14 cellular contexts compared by ENCODE assay signal in genomic region chr15:90550919-90551318, GRCh38. TPM values are rescaled to one million over a fixed set of nuclear protein-coding genes. Genes with fewer than 3 reads are reported as not detected.
DNase-seq lines count a peak whose midpoint lies in the region; ATAC-seq and TF ChIP-seq lines count a peak whose summit lies in the region.
"Had no signal": no experiment of that assay in that cellular context is flagged by ENCODE, and none has a peak within 500 bp of the region (broad histone marks: within the 10 kb centered on the region; RNA-seq: fewer than 3 reads in every experiment).

No MANE protein-coding gene starts in this region.

- H2AK5ac ChIP-seq in neuronal stem cell (ENCODE audit: low read depth, low read length): no peak overlapping the region

- H3K79me2 ChIP-seq in OCI-LY1 (ENCODE audit: insufficient read depth, low read length): no peaks in the 10 kb centered on the region

- H2BK5ac ChIP-seq in neuronal stem cell (ENCODE audit: low read length): no peak overlapping the region

- H2BK15ac ChIP-seq in neuronal stem cell (ENCODE audit: low read length): no peak overlapping the region

- H3F3A ChIP-seq in OCI-LY1 (ENCODE audit: insufficient read depth, low read length): no peaks in the 10 kb centered on the region

- H3K4me1 Mint-ChIP-seq in HFFc6 (ENCODE audit: low read depth) (peaks cover 47% of the 10 kb centered on the region), Caco-2 (ENCODE audit: low read depth, unreplicated experiment) (peaks cover 7% of the 10 kb centered on the region)

- H3K27me3 Mint-ChIP-seq in HFFc6 (ENCODE audit: insufficient read depth): no peaks in the 10 kb centered on the region
- H3K27me3 Mint-ChIP-seq in Caco-2 (ENCODE audit: insufficient read depth, unreplicated experiment): no peaks in the 10 kb centered on the region

- no peak overlapping the region for H3K18ac ChIP-seq in neuronal stem cell (ENCODE audit: low read length)

- H3K36me3 ChIP-seq in OCI-LY1 (ENCODE audit: insufficient read depth, low read length): no peaks in the 10 kb centered on the region; the same call in 1 of the 2 replicates
- H3K36me3 ChIP-seq in lung (ENCODE audit: control insufficient read depth in 2 of 2, insufficient read depth in 2 of 2, low read length in 2 of 2): peaks cover 2 to 6% of the 10 kb centered on the region in 2 donors
- H3K36me3 ChIP-seq in Caco-2 (ENCODE audit: control insufficient read depth, insufficient read depth, low read length): no peaks in the 10 kb centered on the region
- H3K36me3 ChIP-seq in neuronal stem cell (replicated peaks in 1 of 2; ENCODE audit: control insufficient read depth in 2 of 2, insufficient read depth in 2 of 2, low read length in 2 of 2): peaks cover 0 to 5% of the 10 kb centered on the region in 2 donors

- no peak overlapping the region for H2BK12ac ChIP-seq in neuronal stem cell (ENCODE audit: low read length)

- H3K4me2 ChIP-seq in OCI-LY1 (ENCODE audit: low read length) (peak overlapping the region; percentile 49), neuronal stem cell (ENCODE audit: insufficient read depth, low read length, poor library complexity, severe bottlenecking) (no peak overlapping the region)

- CTCF ChIA-PET in Caco-2 (lab: Charles Lee): no interaction called here

- no peaks in the 10 kb centered on the region for H3K27me3 ChIP-seq in OCI-LY1 (ENCODE audit: insufficient read depth, low read length)
- no peaks in the 10 kb centered on the region for H3K27me3 ChIP-seq in lung (ENCODE audit: control insufficient read depth, insufficient read depth)
- H3K27me3 ChIP-seq in Caco-2 (replicated peaks; ENCODE audit: control insufficient read depth, insufficient read depth, low read length): no peaks in the 10 kb centered on the region
- H3K27me3 ChIP-seq in neuronal stem cell (ENCODE audit: control insufficient read depth in 3 of 3, insufficient read depth in 3 of 3, low read depth in 1 of 3, low read length in 3 of 3): no peaks in the 10 kb centered on the region

- POLR2A ChIA-PET in Caco-2 (lab: Charles Lee): no interaction called here

- H3K36me3 Mint-ChIP-seq in HFFc6 (ENCODE audit: low read depth) (peaks cover 18% of the 10 kb centered on the region), Caco-2 (ENCODE audit: insufficient read depth, unreplicated experiment) (no peaks in the 10 kb centered on the region)

- H2AFZ ChIP-seq in OCI-LY1 (ENCODE audit: low read length): no peak overlapping the region
- no peak overlapping the region for H2AFZ ChIP-seq in neuronal stem cell (ENCODE audit: low read length)

- no peaks in the 10 kb centered on the region for H4K20me1 ChIP-seq in OCI-LY1 (ENCODE audit: insufficient read depth, low read length)

- TF ChIP-seq CTCF in GM12875 (IDR thresholded peaks at IDR 0.05; ENCODE audit: borderline replicate concordance, insufficient read depth, low read depth, low read length): no peak
- TF ChIP-seq CTCF in HFFc6 (IDR thresholded peaks at IDR 0.05): no peak
- no peak for TF ChIP-seq CTCF in OCI-LY1 (IDR thresholded peaks at IDR 0.05; ENCODE audit: low read length)
- no peak for TF ChIP-seq CTCF in lung (IDR thresholded peaks at IDR 0.05; ENCODE audit: control extremely low read depth, extremely low read depth)
- TF ChIP-seq CTCF in Caco-2 (IDR thresholded peaks at IDR 0.05; ENCODE audit: insufficient read depth in 1 of 2, low read depth in 1 of 2, low read length in 1 of 2, severe bottlenecking in 1 of 2, unreplicated experiment in 1 of 2): no peak

- no peak for DNase-seq in HFFc6
- DNase-seq in lung (ENCODE audit: low spot score): no peak
- no peak for DNase-seq in activated gamma-delta T cell (lab: John Stamatoyannopoulos, UW)
- no peak for DNase-seq in Caco-2
- DNase-seq in activated CD4-positive, CD25-positive, alpha-beta regulatory T cell treated with anti-CD3 and anti-CD28 coated beads, Interleukin-2, amount 50 U/mL, for 72 hours: no peak
- DNase-seq in neuronal stem cell (ENCODE audit: low spot score): no peak
- DNase-seq: activated CD4-positive, alpha-beta T cell treated with anti-CD3 and anti-CD28 coated beads for 48 hours; activated naive CD4-positive, alpha-beta T cell treated with anti-CD3 and anti-CD28 coated beads, Interleukin-2, amount 50 U/mL, for 16 hours; DND-41; NCI-H146 had no signal

- H3K9me3 Mint-ChIP-seq in HFFc6 (no peaks in the 10 kb centered on the region), Caco-2 (ENCODE audit: unreplicated experiment) (no peaks in the 10 kb centered on the region)
- H3K9me3 Mint-ChIP-seq: nephron had no signal

- H3K79me1 ChIP-seq in neuronal stem cell (ENCODE audit: low read depth, low read length): no peaks in the 10 kb centered on the region

- no peak overlapping the region for H4K91ac ChIP-seq in neuronal stem cell (ENCODE audit: low read depth, low read length, poor library complexity)

- H3K27ac ChIP-seq in OCI-LY1 (ENCODE audit: low read depth, low read length, poor library complexity, severe bottlenecking) (no peak overlapping the region), lung (ENCODE audit: low read depth in 1 of 2, low read length in 1 of 2) (peak overlapping the region; percentile 17 to 21), neuronal stem cell (replicated peaks; ENCODE audit: low read length) (no peak overlapping the region)

- H3K27ac Mint-ChIP-seq in HFFc6: peak overlapping the region; percentile 100; the same call in 1 of the 2 replicates
- no peak overlapping the region for H3K27ac Mint-ChIP-seq in Caco-2 (ENCODE audit: unreplicated experiment)
- H3K27ac Mint-ChIP-seq: nephron had no signal

- BruUV-seq in Caco-2 (replicated peaks; lab: Mats Ljungman, UMichigan): no TSS peak

- no peak overlapping the region for H2BK120ac ChIP-seq in neuronal stem cell (ENCODE audit: low read depth, low read length)

- ATAC-seq in lung (ENCODE audit: insufficient read depth, low FRiP score): no peak
- ATAC-seq: Panc1 had no signal

- H3K4me1 ChIP-seq in OCI-LY1 (ENCODE audit: insufficient read depth, low read length, severe bottlenecking) (peaks cover 10% of the 10 kb centered on the region), lung (ENCODE audit: control insufficient read depth in 2 of 2, insufficient read depth in 2 of 2, low read length in 2 of 2) (peaks cover 2 to 23% of the 10 kb centered on the region in 2 donors), Caco-2 (0 out of 2 replicates have a peak, but pooled peaks cover 2% of the 10 kb centered on the region), neuronal stem cell (ENCODE audit: control insufficient read depth in 2 of 2, insufficient read depth in 1 of 2, low read depth in 1 of 2, low read length in 2 of 2) (peaks cover 0 to 2% of the 10 kb centered on the region in 2 donors)

- intact Hi-C loops in Caco-2 (cut with micrococcal nuclease; ENCODE audit: unreplicated experiment): no loop called here

- H3K9me3 ChIP-seq in OCI-LY1 (ENCODE audit: low read length) (no peaks in the 10 kb centered on the region), lung (ENCODE audit: control insufficient read depth in 2 of 2, insufficient read depth in 1 of 2, low read length in 1 of 2) (no peaks in the 10 kb centered on the region), Caco-2 (no peaks in the 10 kb centered on the region), neuronal stem cell (replicated peaks in 1 of 2; ENCODE audit: control insufficient read depth in 2 of 2, insufficient read depth in 1 of 2, low read depth in 1 of 2, low read length in 2 of 2) (peaks cover 0 to 2% of the 10 kb centered on the region in 2 donors)

- no peaks in the 10 kb centered on the region for H3K9me2 ChIP-seq in OCI-LY1 (ENCODE audit: low read depth, low read length)

- H3K4ac ChIP-seq in neuronal stem cell (ENCODE audit: low read length): no peak overlapping the region

- H4K8ac ChIP-seq in neuronal stem cell (ENCODE audit: low read depth, low read length): no peak overlapping the region

- WGBS in lung, 2 donors: 45 to 74% methylated on average over 6 of the region's 6 CpGs
- WGBS in neuronal stem cell (ENCODE audit: extremely low coverage in 2 of 2, insufficient read length in 2 of 2, insufficient replicate concordance in 1 of 2), 2 donors: no CpG with 5 or more reads among the region's 6 CpGs

- H3K4me3 ChIP-seq in GM12875 (ENCODE audit: low read depth, low read length) (peak overlapping the region; percentile 15), OCI-LY1 (ENCODE audit: low read depth, low read length, poor library complexity, severe bottlenecking) (no peak overlapping the region), lung (no peak overlapping the region), Caco-2 (ENCODE audit: low read depth, low read length) (no peak overlapping the region), neuronal stem cell (ENCODE audit: low read length in 2 of 2) (no peak overlapping the region)

- H3K23ac ChIP-seq in neuronal stem cell (ENCODE audit: low read depth, low read length, poor library complexity): no peak overlapping the region

- H3K4me3 Mint-ChIP-seq in HFFc6 (no peak overlapping the region), Caco-2 (ENCODE audit: unreplicated experiment) (no peak overlapping the region)
- H3K4me3 Mint-ChIP-seq: nephron had no signal

- no peak overlapping the region for H3K9ac ChIP-seq in OCI-LY1 (ENCODE audit: low read length)
- H3K9ac ChIP-seq in neuronal stem cell (ENCODE audit: low read depth, low read length, poor library complexity): no peak overlapping the region

- H3K14ac ChIP-seq in neuronal stem cell (ENCODE audit: low read length): no peak overlapping the region

RNA-seq across cellular contexts. Expression of gene CRTC3, which starts 21.2 kb away (rescaled TPM):
- total RNA-seq in HFFc6 (2021; fragmentation: NEBNext Ultra II Directional; extraction: Animal tissue kit (Norgen Biotek cat#: 25700)): 10 to 100 TPM; 21.5 to 24.3 (median 23.5) TPM
- total RNA-seq in lung: 10 to 100 TPM; 42.0 to 47.9 TPM
- polyA plus RNA-seq in lung: 10 to 100 TPM; 12.0 to 14.3 TPM
- 31.4 and 35.0 TPM in 2 replicates for total RNA-seq in Caco-2 (2022)
- 8.4 TPM for polyA plus RNA-seq in neuronal stem cell (2013, experiment 1 of 2)
- polyA plus RNA-seq in neuronal stem cell (2013, experiment 2 of 2): 8.2 TPM

Comparison
In these comparisons a context has a peak if more than half of its experiments do, and no peak if none do; other contexts are left out.
1. H3K27ac ChIP-seq: peak in lung (2 of 2); none in OCI-LY1 (single experiment) and neuronal stem cell (single experiment).